ENCODE assay signal across 1 cellular context in genomic region chr10:46237815-46238510, GRCh38.
TF ChIP-seq lines count a peak whose summit lies in the region.

No MANE protein-coding gene starts in this region.

TF ChIP-seq in IMR-90, 13 proteins besides CTCF, POLR2A, EP300 and RAD21:
- TF ChIP-seq FOS (IDR thresholded peaks at IDR 0.05; ENCODE audit: low read depth, low read length), result no peak
- no peak for TF ChIP-seq MAZ (IDR thresholded peaks at IDR 0.05; ENCODE audit: borderline replicate concordance, low read depth, low read length)
- TF ChIP-seq BHLHE40 (IDR thresholded peaks at IDR 0.05; ENCODE audit: low read depth, low read length), result no peak
- TF ChIP-seq MAFK (IDR thresholded peaks at IDR 0.05; ENCODE audit: low read depth, low read length), result no peak
- TF ChIP-seq ELK1 (IDR thresholded peaks at IDR 0.05; ENCODE audit: borderline replicate concordance, low read depth, low read length), result no peak
